8 cellular contexts compared by ENCODE assay signal in genomic region chr17:76816590-76817135, GRCh38. TPM values are rescaled to one million over a fixed set of nuclear protein-coding genes. Genes with fewer than 3 reads are reported as not detected.
A peak's percentile ranks its signal among the peaks of the same experiment; 100 is the strongest.
DNase-seq lines count a peak whose midpoint lies in the region; ATAC-seq, FAIRE-seq and TF ChIP-seq lines count a peak whose summit lies in the region.

No MANE protein-coding gene starts in this region.

- BruUV-seq in Caco-2 (replicated peaks; lab: Mats Ljungman, UMichigan): no TSS peak

- WGBS in small intestine, 3 donors: 6 to 10% (median 9%) methylated on average over 8 of the region's 8 CpGs

- FAIRE-seq in small intestine (lab: Jason Lieb, UNC): no peak

- H3K4me3 ChIP-seq in Caco-2 (ENCODE audit: low read depth, low read length) (no peak overlapping the region), small intestine (ENCODE audit: low read depth in 1 of 2, low read length in 2 of 2) (no peak overlapping the region)

- no peaks in the 10 kb centered on the region for H3K9me3 Mint-ChIP-seq in Caco-2 (ENCODE audit: unreplicated experiment)
- no peaks in the 10 kb centered on the region for H3K9me3 Mint-ChIP-seq in activated T-helper 1 cell treated with anti-CD3 and anti-CD28 coated beads, Interleukin-12 subunit alpha, Interleukin-12 subunit beta, Interleukin-2, Interleukin-4 antibody, amounts not matched to agents 30 ng/mL and 10 ng/mL and 1 ng/mL, durations not matched to agents 14 hours and 24 hours and 36 hours

- H3K4me1 ChIP-seq in Caco-2: no peaks in the 10 kb centered on the region
- H3K4me1 ChIP-seq in small intestine (ENCODE audit: control insufficient read depth in 2 of 2, insufficient read depth in 1 of 2, low read depth in 1 of 2, low read length in 1 of 2): no peaks in the 10 kb centered on the region

- intact Hi-C loops in Caco-2 (cut with micrococcal nuclease; ENCODE audit: unreplicated experiment): loop anchor here (2.0 kb wide), 1 partner anchor 250 kb away; no protein-coding TSS in a partner anchor
- intact Hi-C loops in activated T-helper 1 cell treated with anti-CD3 and anti-CD28 coated beads, Interleukin-12 subunit alpha, Interleukin-12 subunit beta, Interleukin-2, Interleukin-4 antibody, amounts not matched to agents 30 ng/mL and 10 ng/mL and 1 ng/mL, durations not matched to agents 14 hours and 24 hours and 36 hours (cut with micrococcal nuclease): loop anchor here (1.0 kb wide), 1 partner anchor 251 kb away; no protein-coding TSS in a partner anchor

- no peak overlapping the region for H3K4me3 Mint-ChIP-seq in Caco-2 (ENCODE audit: unreplicated experiment)
- no peak overlapping the region for H3K4me3 Mint-ChIP-seq in activated T-helper 1 cell treated with anti-CD3 and anti-CD28 coated beads, Interleukin-12 subunit alpha, Interleukin-12 subunit beta, Interleukin-2, Interleukin-4 antibody, amounts not matched to agents 30 ng/mL and 10 ng/mL and 1 ng/mL, durations not matched to agents 14 hours and 24 hours and 36 hours

- ATAC-seq in GM18498 (IDR thresholded peaks at IDR 0.05; ENCODE audit: unreplicated experiment): no peak
- ATAC-seq in GM19351 (IDR thresholded peaks at IDR 0.05; ENCODE audit: unreplicated experiment): no peak

- H3K36me3 ChIP-seq in Caco-2 (ENCODE audit: control insufficient read depth, insufficient read depth, low read length) (no peaks in the 10 kb centered on the region), small intestine (ENCODE audit: control insufficient read depth in 2 of 2, insufficient read depth in 2 of 2, low read length in 2 of 2) (no peaks in the 10 kb centered on the region)

- H3K4me1 Mint-ChIP-seq in Caco-2 (ENCODE audit: low read depth, unreplicated experiment): no peaks in the 10 kb centered on the region
- peaks cover 8% of the 10 kb centered on the region for H3K4me1 Mint-ChIP-seq in activated T-helper 1 cell treated with anti-CD3 and anti-CD28 coated beads, Interleukin-12 subunit alpha, Interleukin-12 subunit beta, Interleukin-2, Interleukin-4 antibody, amounts not matched to agents 30 ng/mL and 10 ng/mL and 1 ng/mL, durations not matched to agents 14 hours and 24 hours and 36 hours (ENCODE audit: low read depth)

- H3K27ac ChIP-seq in small intestine (ENCODE audit: low read depth in 1 of 2, low read length in 1 of 2): no peak overlapping the region

- no peak overlapping the region for H3K27ac Mint-ChIP-seq in Caco-2 (ENCODE audit: unreplicated experiment)
- H3K27ac Mint-ChIP-seq in activated T-helper 1 cell treated with anti-CD3 and anti-CD28 coated beads, Interleukin-12 subunit alpha, Interleukin-12 subunit beta, Interleukin-2, Interleukin-4 antibody, amounts not matched to agents 30 ng/mL and 10 ng/mL and 1 ng/mL, durations not matched to agents 14 hours and 24 hours and 36 hours: no peak overlapping the region

- peak; percentile 59 to 60 for DNase-seq in Caco-2
- DNase-seq in KBM-7: peak; percentile 77
- peak; percentile 62 for DNase-seq in RKO (ENCODE audit: low spot score)
- DNase-seq in activated T-helper 1 cell treated with anti-CD3 and anti-CD28 coated beads, Interleukin-12 subunit alpha, Interleukin-12 subunit beta, Interleukin-2, Interleukin-4 antibody, amounts not matched to agents 30 ng/mL and 10 ng/mL and 1 ng/mL, durations not matched to agents 14 hours and 24 hours and 36 hours (ENCODE audit: low spot score): peak; percentile 51
- DNase-seq in globus pallidus (ENCODE audit: low spot score): peak; percentile 10
- peak; percentile 20 for DNase-seq in small intestine

- in situ Hi-C loops in KBM-7 (cut with MboI; ENCODE audit: low pct_unique_long_range_greater_than_20kb, low sequenced_read_pairs): no loop called here

- CTCF ChIA-PET in Caco-2 (lab: Charles Lee): interaction anchor here (1.1 kb wide), 1 partner anchor 240 kb away, joined by 5 read pairs; no protein-coding TSS in a partner anchor

- H3K36me3 Mint-ChIP-seq in Caco-2 (ENCODE audit: insufficient read depth, unreplicated experiment): no peaks in the 10 kb centered on the region
- no peaks in the 10 kb centered on the region for H3K36me3 Mint-ChIP-seq in activated T-helper 1 cell treated with anti-CD3 and anti-CD28 coated beads, Interleukin-12 subunit alpha, Interleukin-12 subunit beta, Interleukin-2, Interleukin-4 antibody, amounts not matched to agents 30 ng/mL and 10 ng/mL and 1 ng/mL, durations not matched to agents 14 hours and 24 hours and 36 hours (ENCODE audit: low read depth)

- peak; percentile 72 to 80 for TF ChIP-seq CTCF in Caco-2 (IDR thresholded peaks at IDR 0.05; ENCODE audit: insufficient read depth in 1 of 2, low read depth in 1 of 2, low read length in 1 of 2, severe bottlenecking in 1 of 2, unreplicated experiment in 1 of 2)

- H3K9me3 ChIP-seq in Caco-2 (no peaks in the 10 kb centered on the region), small intestine (ENCODE audit: control insufficient read depth, low read depth) (no peaks in the 10 kb centered on the region)

- H3K27me3 ChIP-seq in Caco-2 (replicated peaks; ENCODE audit: control insufficient read depth, insufficient read depth, low read length): no peaks in the 10 kb centered on the region
- peaks cover 0 to 2% of the 10 kb centered on the region in 2 donors for H3K27me3 ChIP-seq in small intestine (ENCODE audit: control insufficient read depth in 2 of 2, insufficient read depth in 2 of 2, low read length in 2 of 2)

- POLR2A ChIA-PET in Caco-2 (lab: Charles Lee): no interaction called here

- H3K27me3 Mint-ChIP-seq in Caco-2 (ENCODE audit: insufficient read depth, unreplicated experiment): no peaks in the 10 kb centered on the region
- peaks cover 8% of the 10 kb centered on the region for H3K27me3 Mint-ChIP-seq in activated T-helper 1 cell treated with anti-CD3 and anti-CD28 coated beads, Interleukin-12 subunit alpha, Interleukin-12 subunit beta, Interleukin-2, Interleukin-4 antibody, amounts not matched to agents 30 ng/mL and 10 ng/mL and 1 ng/mL, durations not matched to agents 14 hours and 24 hours and 36 hours (ENCODE audit: insufficient read depth)

RNA-seq across cellular contexts. Expression of gene MGAT5B, which starts 51.5 kb away (rescaled TPM):
- 8.9 and 9.1 TPM in 2 replicates for total RNA-seq in Caco-2 (2022)
- total RNA-seq in activated T-helper 1 cell treated with anti-CD3 and anti-CD28 coated beads, Interleukin-12 subunit alpha, Interleukin-12 subunit beta, Interleukin-2, Interleukin-4 antibody, amounts not matched to agents 30 ng/mL and 10 ng/mL and 1 ng/mL, durations not matched to agents 14 hours and 24 hours and 36 hours: 0.81 and 1.2 TPM in 2 replicates
- polyA plus RNA-seq in small intestine: under 1 TPM in 1 of 3 donors, not detected in 2; 0.40 TPM

Comparison
In these comparisons a context has a peak if more than half of its experiments do, and no peak if none do; other contexts are left out.
1. DNase-seq: peak in every context shown above with its lines; median percentile 77 in KBM-7; 62 in RKO; 60 in Caco-2; 51 in activated T-helper 1 cell treated with anti-CD3 and anti-CD28 coated beads, Interleukin-12 subunit alpha, Interleukin-12 subunit beta, Interleukin-2, Interleukin-4 antibody, amounts not matched to agents 30 ng/mL and 10 ng/mL and 1 ng/mL, durations not matched to agents 14 hours and 24 hours and 36 hours; 20 in small intestine; 10 in globus pallidus.